ENCODE assay signal across 8 cellular contexts in the genomic region with DNA sequence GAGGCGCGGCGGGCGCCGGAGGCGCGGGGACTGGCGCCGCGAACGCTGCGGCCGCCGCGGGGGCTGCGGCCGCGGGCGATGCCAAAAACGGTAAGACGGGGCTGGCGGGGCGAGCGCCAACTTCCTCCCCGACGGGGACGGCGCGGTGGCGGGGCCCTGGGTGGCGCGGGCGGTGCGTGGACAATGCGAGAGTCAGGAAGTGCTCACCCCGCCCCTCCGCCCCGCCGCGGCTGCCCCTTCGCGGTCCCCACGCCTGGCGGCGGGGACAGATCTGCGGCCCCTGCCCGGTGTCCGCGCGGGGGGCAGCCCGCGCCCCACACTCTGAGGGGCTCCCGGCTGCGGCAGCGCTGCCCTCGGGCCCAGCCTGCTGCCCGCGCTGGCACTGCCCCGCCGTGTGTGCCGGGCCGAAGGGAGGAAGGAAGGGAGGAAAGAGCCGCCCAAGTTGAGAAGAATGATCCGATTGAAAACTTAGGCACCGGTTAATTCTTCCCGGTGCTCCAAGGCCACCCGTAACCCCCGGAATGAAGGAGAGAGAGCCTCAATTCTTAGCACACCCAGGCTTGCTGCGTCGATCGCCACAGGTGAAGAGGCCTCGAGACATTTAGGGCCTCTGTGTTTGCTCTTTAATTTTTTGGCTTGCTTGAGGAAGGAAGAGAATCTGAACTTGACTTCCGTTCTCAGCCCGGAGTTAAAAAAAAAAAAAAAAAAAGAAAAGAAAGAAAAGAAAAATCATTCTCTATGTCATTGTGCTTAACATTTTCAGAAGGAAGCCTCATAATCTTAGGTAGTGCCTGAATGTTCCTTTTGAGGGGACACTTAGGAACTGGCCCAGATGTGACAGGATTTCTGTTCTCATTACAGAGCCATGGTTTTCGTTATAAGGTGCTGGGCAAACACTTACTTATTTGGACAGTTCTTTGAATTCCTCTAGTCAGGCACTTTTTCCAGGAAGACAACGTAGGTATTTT. TPM values are rescaled to one million over a fixed set of nuclear protein-coding genes. Genes with fewer than 3 reads are reported as not detected.
DNase-seq lines count a peak whose midpoint lies in the region; ATAC-seq and TF ChIP-seq lines count a peak whose summit lies in the region.

No MANE protein-coding gene starts in this region.

- H3K4me3 ChIP-seq in OCI-LY3 (ENCODE audit: low read length), result peak overlapping the region; percentile 99
- peak overlapping the region; percentile 70 to 76 for H3K4me3 ChIP-seq in foreskin fibroblast (ENCODE audit: low read depth in 1 of 2, low read length in 2 of 2)
- H3K4me3 ChIP-seq in urinary bladder (ENCODE audit: low read depth, low read length), result peak overlapping the region; percentile 98

- DNase-seq in NCI-H1105 treated with DMSO at 0.1 percent for 48 hours (lab: John Stamatoyannopoulos, UW) (peak; percentile 31), NCI-H1105 (lab: John Stamatoyannopoulos, UW) (no peak), foreskin fibroblast (peak in 1 of 2 donors; percentile 63), nephron progenitor cell (peak; percentile 67)
- peak; percentile 56 for DNase-seq in activated T-helper 9 cell treated with anti-CD3 and anti-CD28 coated beads, Interleukin-2, amount 50 U/mL, for 16 hours (ENCODE audit: low read depth)

- TF ChIP-seq CTCF in OCI-LY3 (IDR thresholded peaks at IDR 0.05; ENCODE audit: low read depth, low read length), result peak; percentile 8; the same call in 1 of the 2 replicates
- TF ChIP-seq CTCF in foreskin fibroblast (IDR thresholded peaks at IDR 0.05; ENCODE audit: low read depth, low read length), result no peak
- no peak for TF ChIP-seq CTCF in nephron progenitor cell (IDR thresholded peaks at IDR 0.05)

- peak; percentile 49 for ATAC-seq in HG02885 (IDR thresholded peaks at IDR 0.05; ENCODE audit: poor library complexity, unreplicated experiment)

- H3K27ac Mint-ChIP-seq in nephron progenitor cell, result peak overlapping the region; percentile 78

- H3K27me3 ChIP-seq in OCI-LY3 (ENCODE audit: low read depth, low read length), result no peaks in the 10 kb centered on the region

- H3K4me2 ChIP-seq in OCI-LY3 (ENCODE audit: low read length), result peak overlapping the region; percentile 100

- WGBS in urinary bladder, result under 1% methylated on average over 76 of the region's 76 CpGs

- H3K9ac ChIP-seq in OCI-LY3 (ENCODE audit: low read length), result peak overlapping the region; percentile 95

- H2AFZ ChIP-seq in OCI-LY3 (ENCODE audit: low read depth, low read length), result peak overlapping the region; percentile 54

- H3K9me3 ChIP-seq in OCI-LY3 (ENCODE audit: insufficient read depth, low read length), result no peaks in the 10 kb centered on the region

- H3K9me3 Mint-ChIP-seq in nephron progenitor cell, result no peaks in the 10 kb centered on the region

- peaks cover 43% of the 10 kb centered on the region for H3K79me2 ChIP-seq in OCI-LY3 (ENCODE audit: low read length)

- peaks cover 23% of the 10 kb centered on the region for H3K4me1 Mint-ChIP-seq in nephron progenitor cell

- H3K27me3 Mint-ChIP-seq in nephron progenitor cell (ENCODE audit: low read depth, poor library complexity), result peaks cover 11% of the 10 kb centered on the region

- H3K4me3 Mint-ChIP-seq in nephron progenitor cell, result peak overlapping the region; percentile 90

- peaks cover 17% of the 10 kb centered on the region for H3K36me3 Mint-ChIP-seq in nephron progenitor cell (ENCODE audit: low read depth)

- peaks cover 6% of the 10 kb centered on the region for H3K36me3 ChIP-seq in OCI-LY3 (replicated peaks; ENCODE audit: low read depth, low read length)
- peaks cover 2% of the 10 kb centered on the region for H3K36me3 ChIP-seq in urinary bladder (ENCODE audit: insufficient read depth)

- H3K4me1 ChIP-seq in OCI-LY3 (ENCODE audit: low read length) (peaks cover 43% of the 10 kb centered on the region), urinary bladder (ENCODE audit: insufficient read depth) (no peaks in the 10 kb centered on the region)

- H3K27ac ChIP-seq in OCI-LY3 (ENCODE audit: low read length), result peak overlapping the region; percentile 62
- peak overlapping the region; percentile 98 for H3K27ac ChIP-seq in urinary bladder (ENCODE audit: low read depth)

- peaks cover 6% of the 10 kb centered on the region; the same call in 1 of the 2 replicates for H4K20me1 ChIP-seq in OCI-LY3 (ENCODE audit: insufficient read depth, low read length)

RNA-seq across cellular contexts. Expression of gene HECA, which starts 1.0 kb away (rescaled TPM):
- total RNA-seq in urinary bladder, result 35.2 TPM
- 12.5 TPM for polyA plus RNA-seq in urinary bladder
